8 cellular contexts compared by ENCODE assay signal in genomic region chr6:292506-293184, GRCh38. TPM values are rescaled to one million over a fixed set of nuclear protein-coding genes. Genes with fewer than 3 reads are reported as not detected.
DNase-seq lines count a peak whose midpoint lies in the region; ATAC-seq and TF ChIP-seq lines count a peak whose summit lies in the region.

No MANE protein-coding gene starts in this region.

- intact Hi-C loops in activated CD8-positive, alpha-beta T cell treated with anti-CD3 and anti-CD28 coated beads for 36 hours (cut with micrococcal nuclease): loop anchor here (1.0 to 5.0 kb wide), 4 partner anchors 47 to 155 kb away; no protein-coding TSS in a partner anchor

- no peaks in the 10 kb centered on the region for H3K27me3 ChIP-seq in subcutaneous abdominal adipose tissue (ENCODE audit: control insufficient read depth in 5 of 5, insufficient read depth in 4 of 5, low read length in 5 of 5)

- TF ChIP-seq CTCF in activated CD8-positive, alpha-beta T cell treated with anti-CD3 and anti-CD28 coated beads for 36 hours (IDR thresholded peaks at IDR 0.05): no peak
- TF ChIP-seq CTCF in nephron (IDR thresholded peaks at IDR 0.05; ENCODE audit: unreplicated experiment in 3 of 3): no peak

- peaks cover 6% of the 10 kb centered on the region for H3K36me3 Mint-ChIP-seq in activated CD8-positive, alpha-beta T cell treated with anti-CD3 and anti-CD28 coated beads for 36 hours (ENCODE audit: low read depth)
- no peaks in the 10 kb centered on the region for H3K36me3 Mint-ChIP-seq in nephron (ENCODE audit: low read depth)

- POLR2A ChIA-PET in activated CD8-positive, alpha-beta T cell treated with anti-CD3 and anti-CD28 coated beads for 36 hours (lab: Charles Lee): interaction anchor here (0.7 to 2.6 kb wide), 21 partner anchors 18 to 157 kb away, joined by 3 to 21 read pairs (median 3); no protein-coding TSS in a partner anchor

- CTCF ChIA-PET in activated CD8-positive, alpha-beta T cell treated with anti-CD3 and anti-CD28 coated beads for 36 hours (lab: Charles Lee): interaction anchor here (1.0 to 2.1 kb wide), 5 partner anchors 13 to 103 kb away, joined by 3 to 8 read pairs (median 5); no protein-coding TSS in a partner anchor

- H3K4me1 ChIP-seq in subcutaneous abdominal adipose tissue (ENCODE audit: control insufficient read depth in 5 of 5, insufficient read depth in 5 of 5, low read length in 5 of 5): peaks cover 10 to 72% (median 56%) of the 10 kb centered on the region in 5 donors

- in situ Hi-C loops in ACHN (cut with HindIII; ENCODE audit: low pct_ligation_motif_present, low pct_unique_long_range_greater_than_20kb, low sequenced_read_pairs): no loop called here

- peak overlapping the region; percentile 83 to 97 (median 92) for H3K9ac ChIP-seq in subcutaneous abdominal adipose tissue (ENCODE audit: low read length in 5 of 5)

- DNase-seq in ACHN: peak; percentile 48
- peak; percentile 89 for DNase-seq in activated CD8-positive, alpha-beta T cell treated with anti-CD3 and anti-CD28 coated beads for 36 hours
- no peak for DNase-seq in NCI-H510A treated with DMSO at 0.1 percent for 48 hours (lab: John Stamatoyannopoulos, UW)

- H3K27ac Mint-ChIP-seq in activated CD8-positive, alpha-beta T cell treated with anti-CD3 and anti-CD28 coated beads for 36 hours: peak overlapping the region; percentile 97
- peak overlapping the region; percentile 72 to 96 (median 87) for H3K27ac Mint-ChIP-seq in nephron

- ATAC-seq in GM19397 (IDR thresholded peaks at IDR 0.05; ENCODE audit: unreplicated experiment): peak; percentile 40
- peak; percentile 27 for ATAC-seq in HG03521 (IDR thresholded peaks at IDR 0.05; ENCODE audit: unreplicated experiment)
- peak; percentile 32 for ATAC-seq in activated CD8-positive, alpha-beta T cell treated with anti-CD3 and anti-CD28 coated beads for 36 hours
- ATAC-seq in esophagus mucosa: peak; percentile 62

- peak overlapping the region; percentile 68 to 94 (median 79) for H3K4me3 ChIP-seq in subcutaneous abdominal adipose tissue (ENCODE audit: low read depth in 1 of 5, low read length in 5 of 5)

- no peaks in the 10 kb centered on the region for H3K9me3 Mint-ChIP-seq in activated CD8-positive, alpha-beta T cell treated with anti-CD3 and anti-CD28 coated beads for 36 hours
- peaks cover 20% of the 10 kb centered on the region for H3K9me3 Mint-ChIP-seq in nephron

- peak overlapping the region; percentile 99 for H3K27ac ChIP-seq in subcutaneous abdominal adipose tissue (ENCODE audit: low read depth, low read length)

- H3K36me3 ChIP-seq in subcutaneous abdominal adipose tissue (ENCODE audit: control insufficient read depth in 5 of 5, insufficient read depth in 5 of 5, low read length in 5 of 5): no peaks in the 10 kb centered on the region

- peak overlapping the region; percentile 95 for H3K4me3 Mint-ChIP-seq in activated CD8-positive, alpha-beta T cell treated with anti-CD3 and anti-CD28 coated beads for 36 hours
- H3K4me3 Mint-ChIP-seq in nephron: peak overlapping the region; percentile 88 to 100 (median 97)

- no peaks in the 10 kb centered on the region for H3K9me3 ChIP-seq in subcutaneous abdominal adipose tissue (ENCODE audit: control insufficient read depth in 5 of 5, low read length in 5 of 5)

- peaks cover 59% of the 10 kb centered on the region for H3K4me1 Mint-ChIP-seq in activated CD8-positive, alpha-beta T cell treated with anti-CD3 and anti-CD28 coated beads for 36 hours (ENCODE audit: low read depth)
- peaks cover 31% of the 10 kb centered on the region for H3K4me1 Mint-ChIP-seq in nephron

- H3K27me3 Mint-ChIP-seq in activated CD8-positive, alpha-beta T cell treated with anti-CD3 and anti-CD28 coated beads for 36 hours: no peaks in the 10 kb centered on the region
- peaks cover 10% of the 10 kb centered on the region for H3K27me3 Mint-ChIP-seq in nephron (ENCODE audit: low read depth)

RNA-seq across cellular contexts. Expression of gene DUSP22, which starts 0.4 kb away (rescaled TPM):
- 10 to 100 TPM; 32.5 to 34.2 TPM for total RNA-seq in activated CD8-positive, alpha-beta T cell treated with anti-CD3 and anti-CD28 coated beads for 36 hours
- 40.1 TPM for total RNA-seq in esophagus mucosa
